In genomic region chr1:10509823-10510509, GRCh38 we compare ENCODE assay signal across 1 cellular context.
TF ChIP-seq lines count a peak whose summit lies in the region.

No MANE protein-coding gene starts in this region.

TF ChIP-seq in HCT116, 20 proteins besides CTCF, POLR2A, EP300 and RAD21 (continued from another document):
- TF ChIP-seq ZBTB33 (IDR thresholded peaks at IDR 0.05; ENCODE audit: extremely low read depth, insufficient replicate concordance, low read length) = no peak
- TF ChIP-seq REST (IDR thresholded peaks at IDR 0.05; ENCODE audit: low read depth) = no peak
- TF ChIP-seq ATF3 (IDR thresholded peaks at IDR 0.05) = no peak
- no peak for TF ChIP-seq CBX3 (IDR thresholded peaks at IDR 0.05; ENCODE audit: low read depth)
